ENCODE assay signal across 26 cellular contexts in genomic region chr11:11253995-11254394, GRCh38.
DNase-seq lines count a peak whose midpoint lies in the region; ATAC-seq, FAIRE-seq and TF ChIP-seq lines count a peak whose summit lies in the region.
"Had no signal": no experiment of that assay in that cellular context is flagged by ENCODE, and none has a peak within 500 bp of the region (broad histone marks: within the 10 kb centered on the region; RNA-seq: fewer than 3 reads in every experiment).

No MANE protein-coding gene starts in this region.

- H3K79me2 ChIP-seq in H1 (ENCODE audit: control insufficient read depth in 1 of 2, insufficient read depth in 2 of 2, low read length in 2 of 2), result no peaks in the 10 kb centered on the region

- POLR2A ChIA-PET in Panc1 (lab: Charles Lee) (no interaction called here), H1 (lab: Charles Lee; ENCODE audit: partially characterized antibody) (no interaction called here), T-cell (lab: Charles Lee) (no interaction called here)

- no peak overlapping the region for H2BK120ac ChIP-seq in H1 (replicated peaks; ENCODE audit: low read depth, low read length)

- in situ Hi-C loops in Panc1 (cut with HindIII; ENCODE audit: low pct_unique_long_range_greater_than_20kb, low sequenced_read_pairs), result no loop called here

- H3K27me3 ChIP-seq in Panc1 (ENCODE audit: control insufficient read depth, insufficient read depth, low read length), result peaks cover 6% of the 10 kb centered on the region
- H3K27me3 ChIP-seq in H1 (replicated peaks in 1 of 4; ENCODE audit: control insufficient read depth in 3 of 4, extremely low read depth in 1 of 4, insufficient read depth in 3 of 4, low read length in 3 of 4), result no peaks in the 10 kb centered on the region
- H3K27me3 ChIP-seq: BE2C; BLaER1 treated with 17β-estradiol and CSF1 and Interleukin-3, amounts not matched to agents 10 nM and 100 nM had no signal

- H3K23ac ChIP-seq in H1 (ENCODE audit: insufficient read length), result no peak overlapping the region

- H4K91ac ChIP-seq in H1 (replicated peaks; ENCODE audit: insufficient read length, low read length), result no peak overlapping the region

- H3K36me3 ChIP-seq in Panc1 (ENCODE audit: control insufficient read depth, insufficient read depth, low read length) (no peaks in the 10 kb centered on the region), H1 (ENCODE audit: control insufficient read depth in 2 of 4, insufficient read depth in 4 of 4, low read length in 3 of 4) (no peaks in the 10 kb centered on the region; a peak in 1 of 8 replicates)
- H3K36me3 ChIP-seq: BE2C; BLaER1 treated with 17β-estradiol and CSF1 and Interleukin-3, amounts not matched to agents 10 nM and 100 nM; HAP-1 had no signal

- no peak for TF ChIP-seq EP300 in H1 (IDR thresholded peaks at IDR 0.05; ENCODE audit: borderline replicate concordance in 1 of 2, low read depth in 2 of 2, low read length in 2 of 2)

- H2AK5ac ChIP-seq in H1 (ENCODE audit: low read depth, low read length), result no peak overlapping the region

- WGBS in H1 (ENCODE audit: extremely low coverage in 1 of 2, insufficient coverage in 1 of 2, insufficient read length in 1 of 2, insufficient replicate concordance in 2 of 2, low coverage in 1 of 2, low lambda C conversion rate in 2 of 2, missing lambda C conversion rate in 1 of 2), 2 experiments, result 93% methylated on average over 5 of the region's 5 CpGs; no CpG with 5 or more reads in 1 of the 2 experiments

- no peaks in the 10 kb centered on the region; the same call in 1 of the 2 replicates for H3K23me2 ChIP-seq in H1 (ENCODE audit: low read depth, low read length)

- TF ChIP-seq POLR2A in H1 (IDR thresholded peaks at IDR 0.05; ENCODE audit: control extremely low read depth in 1 of 2, low read depth in 2 of 2, low read length in 2 of 2) (no peak), GM12892 (IDR thresholded peaks at IDR 0.05; ENCODE audit: low read depth, low read length) (no peak)

- H4K8ac ChIP-seq in H1 (ENCODE audit: extremely low read depth, insufficient read depth, low read length), result peak overlapping the region; percentile 3

- no peak overlapping the region for H2BK20ac ChIP-seq in H1 (ENCODE audit: low read length)

- H2AFZ ChIP-seq in H1 (ENCODE audit: low read length), result peak overlapping the region; percentile 27
- H2AFZ ChIP-seq: GM23338 had no signal

- H3K27me3 Mint-ChIP-seq in T-cell, result peaks cover 1 to 7% of the 10 kb centered on the region in 2 donors

- no peak overlapping the region for H3K14ac ChIP-seq in H1 (ENCODE audit: insufficient read length)

- H3K36me3 Mint-ChIP-seq in T-cell, result no peaks in the 10 kb centered on the region
- H3K36me3 Mint-ChIP-seq: CD14-positive monocyte; CD8-positive, alpha-beta memory T cell had no signal

- H3K18ac ChIP-seq in H1 (ENCODE audit: extremely low read depth, low read length), result no peak overlapping the region

- H3K27ac ChIP-seq in Panc1 (ENCODE audit: low read length) (no peak overlapping the region), H1 (ENCODE audit: low read depth, low read length) (no peak overlapping the region)
- H3K27ac ChIP-seq: A549; BLaER1 treated with 17β-estradiol and CSF1 and Interleukin-3, amounts not matched to agents 10 nM and 100 nM had no signal

- H3K4me3 Mint-ChIP-seq in T-cell, result no peak overlapping the region
- H3K4me3 Mint-ChIP-seq: CD14-positive monocyte; CD4-positive, alpha-beta T cell; CD8-positive, alpha-beta memory T cell; GM23338; HFFc6 had no signal

- no peaks in the 10 kb centered on the region for H4K20me1 ChIP-seq in H1 (replicated peaks in 1 of 2; ENCODE audit: control insufficient read depth in 1 of 2, insufficient read depth in 2 of 2, low read length in 2 of 2)
- H4K20me1 ChIP-seq: BLaER1 treated with 17β-estradiol and CSF1 and Interleukin-3, amounts not matched to agents 10 nM and 100 nM had no signal

- ATAC-seq in Panc1 (peak; percentile 49), left lobe of liver (peak; percentile 57), T-cell (replicated peaks in 1 of 4) (no peak)
- ATAC-seq: A549, GM12878 had no signal

- no peak overlapping the region for H3K4me2 ChIP-seq in H1 (ENCODE audit: insufficient read depth in 1 of 2, low read depth in 2 of 2, low read length in 2 of 2)
- H3K4me2 ChIP-seq: A549; BLaER1 treated with 17β-estradiol and CSF1 and Interleukin-3, amounts not matched to agents 10 nM and 100 nM; GM23338 had no signal

- DNase-seq in Panc1 (ENCODE audit: low read depth, low spot score) (no peak), H1 (ENCODE audit: low read depth in 1 of 2, low spot score in 2 of 2) (no peak), left lobe of liver (ENCODE audit: low spot score) (no peak), GM12892 (ENCODE audit: insufficient read length) (no peak), T-cell (no peak)
- no peak for DNase-seq in stimulated activated CD4-positive, alpha-beta T cell treated with anti-CD3 and anti-CD28 coated beads, Interleukin-1b, Interleukin-23, amount 100 ng/mL, for 48 hours
- DNase-seq: 8988T; ACHN; AML-193; BE2C; CD4-positive, alpha-beta T cell; CD8-positive, alpha-beta memory T cell; DMS 273 treated with DMSO at 0.1 percent for 48 hours; DMS79; EL; GDM1; HFFc6 had no signal

- H3K9me3 ChIP-seq in Panc1 (ENCODE audit: control insufficient read depth, insufficient read depth, low read depth, low read length), result no peaks in the 10 kb centered on the region
- H3K9me3 ChIP-seq in H1 (ENCODE audit: insufficient read depth in 2 of 2, low read depth in 1 of 2, low read length in 1 of 2), result no peaks in the 10 kb centered on the region
- H3K9me3 ChIP-seq: A549; BE2C; BLaER1 treated with 17β-estradiol and CSF1 and Interleukin-3, amounts not matched to agents 10 nM and 100 nM; HAP-1 had no signal

- TF ChIP-seq CTCF in Panc1 (IDR thresholded peaks at IDR 0.05) (no peak), H1 (IDR thresholded peaks at IDR 0.05; ENCODE audit: control extremely low read depth in 1 of 3, insufficient read depth in 1 of 3, low read depth in 1 of 3, low read length in 3 of 3) (no peak)

- H3K4me3 ChIP-seq in Panc1 (ENCODE audit: low read depth in 2 of 2, low read length in 2 of 2), result no peak overlapping the region
- no peak overlapping the region for H3K4me3 ChIP-seq in H1 (ENCODE audit: extremely low read depth in 1 of 4, insufficient read depth in 2 of 4, low read depth in 3 of 4, low read length in 4 of 4)
- H3K4me3 ChIP-seq: A549; BLaER1 treated with 17β-estradiol and CSF1 and Interleukin-3, amounts not matched to agents 10 nM and 100 nM; GM12878; GM23338; HAP-1 had no signal

- no peak overlapping the region for H3K27ac Mint-ChIP-seq in T-cell
- H3K27ac Mint-ChIP-seq: CD4-positive, alpha-beta T cell; CD8-positive, alpha-beta memory T cell; GM23338; HFFc6 had no signal

- no peak overlapping the region for H3K56ac ChIP-seq in H1 (replicated peaks; ENCODE audit: insufficient read length, low read depth, low read length)

- H3K4me1 Mint-ChIP-seq in T-cell, result no peaks in the 10 kb centered on the region
- H3K4me1 Mint-ChIP-seq: CD14-positive monocyte; CD8-positive, alpha-beta memory T cell had no signal

- intact Hi-C loops in Panc1 (cut with micrococcal nuclease; ENCODE audit: unreplicated experiment), result no loop called here

- H3K79me1 ChIP-seq in H1 (ENCODE audit: low read depth, low read length), result no peaks in the 10 kb centered on the region

- no peak overlapping the region for H4K5ac ChIP-seq in H1 (ENCODE audit: insufficient read length, low read depth, low read length)

- no peaks in the 10 kb centered on the region for H3K9me3 Mint-ChIP-seq in T-cell
- H3K9me3 Mint-ChIP-seq: CD4-positive, alpha-beta T cell; CD8-positive, alpha-beta memory T cell; GM23338; HFFc6 had no signal

- no peak overlapping the region for H3K9ac ChIP-seq in H1 (replicated peaks in 1 of 4; ENCODE audit: extremely low read depth in 1 of 4, low read depth in 3 of 4, low read length in 3 of 4)
- H3K9ac ChIP-seq: BLaER1 treated with 17β-estradiol and CSF1 and Interleukin-3, amounts not matched to agents 10 nM and 100 nM had no signal

- H2BK12ac ChIP-seq in H1 (ENCODE audit: low read depth, low read length), result no peak overlapping the region

- FAIRE-seq in H1 (lab: Jason Lieb, UNC) (no peak), GM12892 (lab: Jason Lieb, UNC) (no peak)
- FAIRE-seq: A549, D721Med, GM12878, GM18507, H54 had no signal

- H2BK15ac ChIP-seq in H1 (ENCODE audit: low read length), result no peak overlapping the region

- H3K4me1 ChIP-seq in Panc1 (ENCODE audit: control insufficient read depth, insufficient read depth, low read length), result no peaks in the 10 kb centered on the region
- H3K4me1 ChIP-seq in H1 (replicated peaks in 1 of 4; ENCODE audit: control insufficient read depth in 3 of 4, insufficient read depth in 4 of 4, low read length in 3 of 4), result 0 out of 7 replicates have a peak, but pooled peaks cover 0 to 2% (median 0%) of the 10 kb centered on the region in 4 experiments
- H3K4me1 ChIP-seq: A549; BE2C; BLaER1 treated with 17β-estradiol and CSF1 and Interleukin-3, amounts not matched to agents 10 nM and 100 nM; HAP-1 had no signal

- CTCF ChIA-PET in Panc1 (lab: Charles Lee), result no interaction called here
- CTCF ChIA-PET in H1 (lab: Charles Lee; ENCODE audit: partially characterized antibody), result interaction anchor here (0.6 to 3.1 kb wide), 6 partner anchors 9 to 626 kb away, joined by 3 to 17 read pairs (median 4); no protein-coding TSS in a partner anchor
- CTCF ChIA-PET in T-cell (lab: Charles Lee), result no interaction called here

- H3K4ac ChIP-seq in H1 (replicated peaks; ENCODE audit: insufficient read length, low read depth, low read length), result no peak overlapping the region

- H2BK5ac ChIP-seq in H1 (ENCODE audit: low read depth, low read length), result no peak overlapping the region

- BruUV-seq in Panc1 (replicated peaks; lab: Mats Ljungman, UMichigan), result no TSS peak

- TF ChIP-seq RAD21 in H1 (IDR thresholded peaks at IDR 0.05 in 1 of 2, conservative IDR thresholded peaks at IDR 0.05 in 1 of 2; ENCODE audit: low read depth in 2 of 2, low read length in 2 of 2), result no peak

TF ChIP-seq in H1, 55 proteins besides CTCF, POLR2A, EP300 and RAD21:
- no peak for TF ChIP-seq TAF7 (optimal IDR thresholded peaks at IDR 0.05; ENCODE audit: borderline replicate concordance, low read depth, low read length)
- no peak for TF ChIP-seq MAX (IDR thresholded peaks at IDR 0.05)
- no peak for TF ChIP-seq TBP (IDR thresholded peaks at IDR 0.05; ENCODE audit: low read depth, low read length)
- TF ChIP-seq SAP30 (IDR thresholded peaks at IDR 0.05; ENCODE audit: insufficient read depth, insufficient replicate concordance, low read length), result no peak
- no peak for TF ChIP-seq FOSL1 (IDR thresholded peaks at IDR 0.05; ENCODE audit: insufficient read depth, low read depth, low read length)
- TF ChIP-seq RFX5 (IDR thresholded peaks at IDR 0.05; ENCODE audit: borderline replicate concordance, low read depth, low read length), result no peak
- TF ChIP-seq POLR2AphosphoS5 (IDR thresholded peaks at IDR 0.05; ENCODE audit: low read depth, low read length), result no peak
- no peak for TF ChIP-seq CBX8 (IDR thresholded peaks at IDR 0.05; ENCODE audit: borderline replicate concordance, low read depth, low read length)
- TF ChIP-seq KDM4A (IDR thresholded peaks at IDR 0.05; ENCODE audit: low read depth, low read length, severe bottlenecking), result no peak
- no peak for TF ChIP-seq JUND (IDR thresholded peaks at IDR 0.05; ENCODE audit: low read length)

Comparison
In these comparisons a context has a peak if more than half of its experiments do, and no peak if none do; other contexts are left out.
1. ATAC-seq: peak in Panc1 (single experiment) and left lobe of liver (single experiment); none in T-cell (0 of 4).